In genomic region chr19:17109300-17109699, GRCh38 we compare ENCODE assay signal across 13 cellular contexts. TPM values are rescaled to one million over a fixed set of nuclear protein-coding genes. Genes with fewer than 3 reads are reported as not detected.
DNase-seq lines count a peak whose midpoint lies in the region; ATAC-seq, FAIRE-seq and TF ChIP-seq lines count a peak whose summit lies in the region.
"Had no signal": no experiment of that assay in that cellular context is flagged by ENCODE, and none has a peak within 500 bp of the region (broad histone marks: within the 10 kb centered on the region; RNA-seq: fewer than 3 reads in every experiment).

No MANE protein-coding gene starts in this region.

- H3K36me3 ChIP-seq in left ventricle myocardium inferior (peaks cover 13% of the 10 kb centered on the region), K562 (ENCODE audit: control insufficient read depth, insufficient read depth, low read length) (peaks cover 51% of the 10 kb centered on the region; the same call in 2 of the 3 replicates), thyroid gland (no peaks in the 10 kb centered on the region)

- WGBS in right cardiac atrium, result 91% methylated on average over 9 of the region's 9 CpGs
- WGBS in K562 (ENCODE audit: insufficient coverage, low coverage, missing lambda C conversion rate), result 81% methylated on average over 9 of the region's 9 CpGs
- WGBS in thyroid gland, 2 donors, result 95 to 98% methylated on average over 9 of the region's 9 CpGs

- intact Hi-C loops in left ventricle myocardium inferior (cut with micrococcal nuclease), result no loop called here
- intact Hi-C loops in right cardiac atrium (cut with DNase I), result no loop called here
- intact Hi-C loops in K562 (cut with micrococcal nuclease), result no loop called here
- intact Hi-C loops in natural killer cell (cut with micrococcal nuclease), result no loop called here
- intact Hi-C loops in thyroid gland (cut with DNase I), result no loop called here

- ATAC-seq in right cardiac atrium (no peak), K562 (no peak), natural killer cell (no peak)

- H3K4me1 Mint-ChIP-seq in natural killer cell, result peaks cover 59 to 68% of the 10 kb centered on the region in 2 donors

- TF ChIP-seq EP300 in K562 (IDR thresholded peaks at IDR 0.05; ENCODE audit: low read length), result no peak

- no peak for TF ChIP-seq RAD21 in K562 (CRISPR knock-in tag; conservative IDR thresholded peaks at IDR 0.05 in 1 of 2, IDR thresholded peaks at IDR 0.05 in 1 of 2)

- peaks cover 14% of the 10 kb centered on the region for H3K79me2 ChIP-seq in K562 (ENCODE audit: control insufficient read depth, insufficient read depth, low read length)

- DNase-seq in left ventricle myocardium inferior, result no peak
- no peak for DNase-seq in right cardiac atrium
- no peak for DNase-seq in K562 (ENCODE audit: extremely low read depth in 1 of 4, low spot score in 3 of 4)
- no peak for DNase-seq in natural killer cell
- DNase-seq in NAMALWA (ENCODE audit: low spot score), result no peak
- no peak for DNase-seq in activated CD4-positive, CD25-positive, alpha-beta regulatory T cell treated with anti-CD3 and anti-CD28 coated beads, Interleukin-2, amount 50 U/mL, for 72 hours
- no peak for DNase-seq in DMS53 treated with DMSO at 0.1 percent for 48 hours (lab: John Stamatoyannopoulos, UW; ENCODE audit: unreplicated experiment)
- no peak for DNase-seq in thyroid gland
- DNase-seq: NCI-H1930; stimulated activated CD4-positive, alpha-beta T cell treated with anti-CD3 and anti-CD28 coated beads, Interleukin-15, amount 100 ng/mL, for 24 hours; stimulated activated naive CD4-positive, alpha-beta T cell had no signal

- no peaks in the 10 kb centered on the region for H3K36me3 Mint-ChIP-seq in natural killer cell

- H3K4me2 ChIP-seq in K562 (ENCODE audit: insufficient read depth, low read length), result no peak overlapping the region

- H3K4me3 ChIP-seq in left ventricle myocardium inferior (no peak overlapping the region), right cardiac atrium (ENCODE audit: low read length) (no peak overlapping the region), K562 (no peak overlapping the region), thyroid gland (replicated peaks in 1 of 3) (no peak overlapping the region)

- no peak for TF ChIP-seq POLR2A in K562 (conservative IDR thresholded peaks at IDR 0.05)
- TF ChIP-seq POLR2A in thyroid gland (IDR thresholded peaks at IDR 0.05), result no peak

- no peak for FAIRE-seq in K562 (lab: Jason Lieb, UNC)
- FAIRE-seq: endothelial cell of umbilical vein, G401.6 had no signal

- CTCF ChIA-PET in K562 (lab: Yijun Ruan, JAX; ENCODE audit: low intra/inter-chr PET ratio), result no interaction called here

- no peaks in the 10 kb centered on the region for H3K9me3 Mint-ChIP-seq in natural killer cell

- no peaks in the 10 kb centered on the region for H3K27me3 ChIP-seq in left ventricle myocardium inferior (ENCODE audit: low read depth)
- H3K27me3 ChIP-seq in right cardiac atrium (ENCODE audit: control insufficient read depth, insufficient read depth), result no peaks in the 10 kb centered on the region
- H3K27me3 ChIP-seq in K562 (ENCODE audit: control insufficient read depth in 2 of 2, insufficient read depth in 2 of 2, low read length in 2 of 2), result no peaks in the 10 kb centered on the region
- H3K27me3 ChIP-seq in thyroid gland, result no peaks in the 10 kb centered on the region

- POLR2A ChIA-PET in K562 (lab: Yijun Ruan, JAX), result no interaction called here

- TF ChIP-seq CTCF in left ventricle myocardium inferior (IDR thresholded peaks at IDR 0.05; ENCODE audit: borderline replicate concordance), result no peak
- no peak for TF ChIP-seq CTCF in K562 (IDR thresholded peaks at IDR 0.05 in 2 of 3, conservative IDR thresholded peaks at IDR 0.05 in 1 of 3; ENCODE audit: insufficient read depth in 2 of 3, low read depth in 1 of 3, low read length in 3 of 3)
- TF ChIP-seq CTCF in natural killer cell (IDR thresholded peaks at IDR 0.05), result no peak
- no peak for TF ChIP-seq CTCF in thyroid gland (IDR thresholded peaks at IDR 0.05)

- in situ Hi-C loops in K562 (cut with MboI), result no loop called here

- H3K4me3 Mint-ChIP-seq in natural killer cell, result no peak overlapping the region

- peaks cover 49% of the 10 kb centered on the region for H3K4me1 ChIP-seq in left ventricle myocardium inferior
- peaks cover 7% of the 10 kb centered on the region for H3K4me1 ChIP-seq in right cardiac atrium (ENCODE audit: control insufficient read depth, insufficient read depth, low read length)
- peaks cover 0 to 24% of the 10 kb centered on the region in 2 experiments; a peak in 2 of 5 replicates for H3K4me1 ChIP-seq in K562 (replicated peaks in 1 of 2; ENCODE audit: control insufficient read depth in 2 of 2, insufficient read depth in 2 of 2, low read length in 2 of 2)
- H3K4me1 ChIP-seq in thyroid gland, result peaks cover 0 to 13% of the 10 kb centered on the region in 2 donors

- BruUV-seq in K562 (replicated peaks; lab: Mats Ljungman, UMichigan), result no TSS peak

- H2AFZ ChIP-seq in K562 (ENCODE audit: low read depth, low read length), result no peak overlapping the region

- no peaks in the 10 kb centered on the region for H3K27me3 Mint-ChIP-seq in natural killer cell (ENCODE audit: low read depth in 2 of 2)

- no peaks in the 10 kb centered on the region for H3K9me1 ChIP-seq in K562 (ENCODE audit: control insufficient read depth, insufficient read depth, low read length)

- H3K9me3 ChIP-seq in left ventricle myocardium inferior (replicated peaks), result no peaks in the 10 kb centered on the region
- no peaks in the 10 kb centered on the region for H3K9me3 ChIP-seq in right cardiac atrium (ENCODE audit: control insufficient read depth, low read length)
- no peaks in the 10 kb centered on the region for H3K9me3 ChIP-seq in K562 (replicated peaks; ENCODE audit: control insufficient read depth, insufficient read depth, low read depth, low read length)
- no peaks in the 10 kb centered on the region for H3K9me3 ChIP-seq in thyroid gland

- peak overlapping the region; percentile 69 to 86 for H3K27ac Mint-ChIP-seq in natural killer cell

- H3K27ac ChIP-seq in left ventricle myocardium inferior (replicated peaks), result peak overlapping the region; percentile 21
- H3K27ac ChIP-seq in right cardiac atrium (ENCODE audit: low read length), result no peak overlapping the region
- H3K27ac ChIP-seq in K562 (ENCODE audit: extremely low read depth, low read depth, low read length), result no peak overlapping the region
- H3K27ac ChIP-seq in thyroid gland, result no peak overlapping the region

- H3K9ac ChIP-seq in K562 (ENCODE audit: insufficient read depth in 1 of 2, low read depth in 2 of 2, low read length in 2 of 2), result no peak overlapping the region

- H4K20me1 ChIP-seq in K562 (replicated peaks; ENCODE audit: control insufficient read depth, insufficient read depth, low read length), result peaks cover 20% of the 10 kb centered on the region

TF ChIP-seq in K562, 482 proteins besides CTCF, POLR2A, EP300 and RAD21 (continues in another document):
- TF ChIP-seq MTA2 (IDR thresholded peaks at IDR 0.05; ENCODE audit: low read depth), result no peak
- TF ChIP-seq ADNP (tag; IDR thresholded peaks at IDR 0.05), result 0 out of 2 replicates have a peak, but pooled peaks have one; percentile 44
- TF ChIP-seq RBM25 (IDR thresholded peaks at IDR 0.05; ENCODE audit: low read depth, low read length, severe bottlenecking), result peak; percentile 75

RNA-seq across cellular contexts. Expression of gene MYO9B, which starts 33.7 kb away (rescaled TPM):
- total RNA-seq in left ventricle myocardium inferior (30.7 TPM), right cardiac atrium (10 to 100 TPM; 31.5 to 42.1 (median 36.6) TPM), K562 (2014; rRNA removed) (31.7 and 48.0 TPM in 2 replicates), K562 (2014; rRNA removed; fragmentation: Illumina TruSeq; extraction: Trizol) (17.5 and 18.5 TPM in 2 replicates), K562 (2015; rRNA removed; fragmentation: Illumina TruSeq; extraction: Trizol) (23.0 and 23.5 TPM in 2 replicates), K562 (2021) (66.5 and 77.6 TPM in 2 replicates), natural killer cell (100 to 1,000 TPM; 321 to 378 (median 365) TPM), thyroid gland (10 to 100 TPM; 33.7 to 52.9 (median 44.6) TPM)
- polyA plus RNA-seq in right cardiac atrium (30.0 TPM), K562 (2011; rRNA removed) (18.7 and 38.8 TPM in 2 replicates), K562 (2014; fragmentation: Illumina TruSeq; extraction: Trizol) (33.1 and 34.3 TPM in 2 replicates), K562 (2014; fragmentation: Nextera tagmentation; extraction: Ambion mirVana) (1 to 10 TPM; 2.4 to 3.0 TPM), K562 (2014; rRNA removed) (36.3 and 41.4 TPM in 2 replicates)
- 236 and 527 TPM in 2 replicates for total RNA-seq in K562 (2011; cell fraction: chromatin; rRNA removed; ENCODE audit: low replicate concordance)
- 224 and 226 TPM in 2 replicates for total RNA-seq in K562 (2011; cell fraction: nucleolus; rRNA removed)
- 197 and 205 TPM in 2 replicates for total RNA-seq in K562 (2011; cell fraction: nucleoplasm; rRNA removed)
- 18.1 and 19.7 TPM in 2 replicates for polyA plus RNA-seq in K562 (2011; cell fraction: cytosol; rRNA removed)
- 257 and 300 TPM in 2 replicates for polyA plus RNA-seq in K562 (2011; cell fraction: nucleus; rRNA removed)
- 42.8 and 67.6 TPM in 2 replicates for polyA plus RNA-seq in K562 (2012)
- 30.7 and 36.0 TPM in 2 replicates for polyA minus RNA-seq in K562 (2011; rRNA and poly(A)+ RNA removed)
- polyA minus RNA-seq in K562 (2011; cell fraction: cytosol; rRNA and poly(A)+ RNA removed), result 38.7 and 60.5 TPM in 2 replicates
- 78.2 and 87.4 TPM in 2 replicates for polyA minus RNA-seq in K562 (2011; cell fraction: nucleus; rRNA and poly(A)+ RNA removed)

RNA-seq across cellular contexts. Expression of gene HAUS8, which starts 34.0 kb away (rescaled TPM):
- total RNA-seq in left ventricle myocardium inferior, result 3.5 TPM
- total RNA-seq in right cardiac atrium, result 1 to 10 TPM; 3.3 to 6.1 (median 5.6) TPM
- 4.7 TPM for polyA plus RNA-seq in right cardiac atrium
- total RNA-seq in K562 (2011; cell fraction: chromatin; rRNA removed; ENCODE audit: low replicate concordance), result 66.7 and 93.9 TPM in 2 replicates
- 51.6 and 54.4 TPM in 2 replicates for total RNA-seq in K562 (2011; cell fraction: nucleolus; rRNA removed)
- total RNA-seq in K562 (2011; cell fraction: nucleoplasm; rRNA removed), result 56.7 and 58.4 TPM in 2 replicates
- total RNA-seq in K562 (2014; rRNA removed), result 23.3 and 28.2 TPM in 2 replicates
- 20.5 and 22.1 TPM in 2 replicates for total RNA-seq in K562 (2014; rRNA removed; fragmentation: Illumina TruSeq; extraction: Trizol)
- total RNA-seq in K562 (2015; rRNA removed; fragmentation: Illumina TruSeq; extraction: Trizol), result 22.6 and 22.8 TPM in 2 replicates
- 44.8 and 49.9 TPM in 2 replicates for total RNA-seq in K562 (2021)
- 36.0 and 37.0 TPM in 2 replicates for polyA plus RNA-seq in K562 (2011; rRNA removed)
- polyA plus RNA-seq in K562 (2011; cell fraction: cytosol; rRNA removed), result 21.9 and 29.0 TPM in 2 replicates
- polyA plus RNA-seq in K562 (2011; cell fraction: nucleus; rRNA removed), result 44.9 and 51.5 TPM in 2 replicates
- polyA plus RNA-seq in K562 (2012), result 22.9 and 35.2 TPM in 2 replicates
- polyA plus RNA-seq in K562 (2014; fragmentation: Illumina TruSeq; extraction: Trizol), result 34.9 and 38.9 TPM in 2 replicates
- 10 to 100 TPM; 34.5 to 53.2 TPM for polyA plus RNA-seq in K562 (2014; fragmentation: Nextera tagmentation; extraction: Ambion mirVana)
- 39.6 and 45.1 TPM in 2 replicates for polyA plus RNA-seq in K562 (2014; rRNA removed)
- 20.4 and 22.9 TPM in 2 replicates for polyA minus RNA-seq in K562 (2011; rRNA and poly(A)+ RNA removed)
- polyA minus RNA-seq in K562 (2011; cell fraction: cytosol; rRNA and poly(A)+ RNA removed), result 18.8 and 19.5 TPM in 2 replicates
- polyA minus RNA-seq in K562 (2011; cell fraction: nucleus; rRNA and poly(A)+ RNA removed), result 14.0 and 19.4 TPM in 2 replicates
- 10 to 100 TPM; 10.3 to 13.5 (median 10.4) TPM for total RNA-seq in natural killer cell
- 1 to 10 TPM; 6.4 to 9.1 (median 6.8) TPM for total RNA-seq in thyroid gland
